17 cellular contexts compared by ENCODE assay signal in genomic region chr11:73175551-73176144, GRCh38. TPM values are rescaled to one million over a fixed set of nuclear protein-coding genes. Genes with fewer than 3 reads are reported as not detected.
DNase-seq lines count a peak whose midpoint lies in the region; ATAC-seq and TF ChIP-seq lines count a peak whose summit lies in the region.
"Had no signal": no experiment of that assay in that cellular context is flagged by ENCODE, and none has a peak within 500 bp of the region (broad histone marks: within the 10 kb centered on the region; RNA-seq: fewer than 3 reads in every experiment).

No MANE protein-coding gene starts in this region.

- H3K4me1 ChIP-seq in DOHH2 (ENCODE audit: control insufficient read depth, low read length) (peaks cover 67% of the 10 kb centered on the region), hepatocyte (ENCODE audit: insufficient read depth) (peaks cover 19% of the 10 kb centered on the region)
- H3K4me1 ChIP-seq: prostate gland had no signal

- H3K9me3 Mint-ChIP-seq in activated naive CD8-positive, alpha-beta T cell treated with anti-CD3 and anti-CD28 coated beads, Interleukin-2, amount 50 U/mL, for 24 hours, result no peaks in the 10 kb centered on the region
- H3K9me3 Mint-ChIP-seq: immature natural killer cell; T-helper 2 cell treated with Interferon-gamma antibody and Interleukin-4, amounts not matched to agents 5 μg/mL and 100 μg/mL, for 36 hours had no signal

- no peak for DNase-seq in activated naive CD8-positive, alpha-beta T cell treated with anti-CD3 and anti-CD28 coated beads, Interleukin-2, amount 50 U/mL, for 24 hours
- no peak for DNase-seq in hepatocyte (ENCODE audit: low spot score)
- DNase-seq in posterior vena cava (ENCODE audit: low spot score), result peak; percentile 19
- no peak for DNase-seq in T1000 (lab: John Stamatoyannopoulos, UW)
- no peak for DNase-seq in NCI-H2107 treated with DMSO at 0.1 percent for 48 hours (lab: John Stamatoyannopoulos, UW; ENCODE audit: unreplicated experiment)
- no peak for DNase-seq in activated CD4-positive, CD25-positive, alpha-beta regulatory T cell (lab: John Stamatoyannopoulos, UW)
- DNase-seq: activated CD4-positive, alpha-beta T cell treated with anti-CD3 and anti-CD28 coated beads for 48 hours; activated T-cell treated with anti-CD3 and anti-CD28 coated beads, Interleukin-2, amount 50 U/mL, for 48 hours; Calu3; immature natural killer cell; NCI-H2081 had no signal

- H3K27me3 ChIP-seq in DOHH2 (ENCODE audit: control insufficient read depth, low read length), result no peaks in the 10 kb centered on the region
- H3K27me3 ChIP-seq in hepatocyte, result no peaks in the 10 kb centered on the region
- H3K27me3 ChIP-seq: gastroesophageal sphincter, tibial nerve had no signal

- H3K27me3 Mint-ChIP-seq in activated naive CD8-positive, alpha-beta T cell treated with anti-CD3 and anti-CD28 coated beads, Interleukin-2, amount 50 U/mL, for 24 hours, result no peaks in the 10 kb centered on the region

- H3K79me2 ChIP-seq in DOHH2 (ENCODE audit: control insufficient read depth, low read length) (0 out of 2 replicates have a peak, but pooled peaks cover 5% of the 10 kb centered on the region), hepatocyte (no peaks in the 10 kb centered on the region)

- no peaks in the 10 kb centered on the region for H3K36me3 Mint-ChIP-seq in activated naive CD8-positive, alpha-beta T cell treated with anti-CD3 and anti-CD28 coated beads, Interleukin-2, amount 50 U/mL, for 24 hours (ENCODE audit: low read depth)
- H3K36me3 Mint-ChIP-seq: immature natural killer cell had no signal

- peak overlapping the region; percentile 46 for H3K27ac Mint-ChIP-seq in activated naive CD8-positive, alpha-beta T cell treated with anti-CD3 and anti-CD28 coated beads, Interleukin-2, amount 50 U/mL, for 24 hours

- no peak overlapping the region for H3K27ac ChIP-seq in DOHH2 (ENCODE audit: low read depth, low read length)
- H3K27ac ChIP-seq in hepatocyte, result peak overlapping the region; percentile 73
- H3K27ac ChIP-seq: prostate gland had no signal

- H3K4me1 Mint-ChIP-seq in activated naive CD8-positive, alpha-beta T cell treated with anti-CD3 and anti-CD28 coated beads, Interleukin-2, amount 50 U/mL, for 24 hours, result peaks cover 12% of the 10 kb centered on the region

- WGBS in hepatocyte (ENCODE audit: low lambda C conversion rate, missing lambda C conversion rate), result 76% methylated on average over 5 of the region's 5 CpGs

- ATAC-seq in activated naive CD8-positive, alpha-beta T cell treated with anti-CD3 and anti-CD28 coated beads, Interleukin-2, amount 50 U/mL, for 24 hours, result no peak
- ATAC-seq in GM18870 (IDR thresholded peaks at IDR 0.05; ENCODE audit: unreplicated experiment), result no peak
- ATAC-seq: gastroesophageal sphincter had no signal

- no peak overlapping the region for H3K4me3 Mint-ChIP-seq in activated naive CD8-positive, alpha-beta T cell treated with anti-CD3 and anti-CD28 coated beads, Interleukin-2, amount 50 U/mL, for 24 hours
- H3K4me3 Mint-ChIP-seq: immature natural killer cell; T-helper 2 cell treated with Interferon-gamma antibody and Interleukin-4, amounts not matched to agents 5 μg/mL and 100 μg/mL, for 36 hours had no signal

- intact Hi-C loops in posterior vena cava (cut with DNase I), result loop anchor here (2.0 to 10.0 kb wide), 3 partner anchors 345 to 451 kb away; no protein-coding TSS in a partner anchor

- no peak overlapping the region for H3K4me3 ChIP-seq in DOHH2 (ENCODE audit: low read length)
- H3K4me3 ChIP-seq in hepatocyte, result no peak overlapping the region
- H3K4me3 ChIP-seq: gastroesophageal sphincter, prostate gland, tibial nerve had no signal

- no peaks in the 10 kb centered on the region for H3K9me3 ChIP-seq in DOHH2 (ENCODE audit: control insufficient read depth, insufficient read depth, low read length)
- H3K9me3 ChIP-seq in hepatocyte (ENCODE audit: low read depth), result no peaks in the 10 kb centered on the region
- H3K9me3 ChIP-seq: gastroesophageal sphincter, prostate gland, tibial nerve had no signal

- no peaks in the 10 kb centered on the region for H3K36me3 ChIP-seq in DOHH2 (ENCODE audit: control insufficient read depth, low read length)
- H3K36me3 ChIP-seq in hepatocyte (replicated peaks; ENCODE audit: insufficient read depth, low read depth), result no peaks in the 10 kb centered on the region
- H3K36me3 ChIP-seq: gastroesophageal sphincter, prostate gland, tibial nerve had no signal

- no peak for TF ChIP-seq CTCF in DOHH2 (IDR thresholded peaks at IDR 0.05; ENCODE audit: low read depth, low read length, poor library complexity, severe bottlenecking)
- no peak for TF ChIP-seq CTCF in hepatocyte (IDR thresholded peaks at IDR 0.05; ENCODE audit: poor library complexity)

- H3K9me2 ChIP-seq in DOHH2 (replicated peaks; ENCODE audit: control insufficient read depth, low read length) (no peaks in the 10 kb centered on the region), hepatocyte (replicated peaks; ENCODE audit: insufficient read depth) (no peaks in the 10 kb centered on the region)

- H3K4me2 ChIP-seq in DOHH2 (ENCODE audit: low read length) (peak overlapping the region; percentile 33; the same call in 1 of the 2 replicates), hepatocyte (no peak overlapping the region)

- 0 out of 2 replicates have a peak, but pooled peaks cover 3% of the 10 kb centered on the region for H3F3A ChIP-seq in DOHH2 (ENCODE audit: control insufficient read depth, insufficient read depth)

- H4K20me1 ChIP-seq in DOHH2 (ENCODE audit: control insufficient read depth, insufficient read depth, low read depth, low read length), result no peaks in the 10 kb centered on the region
- no peaks in the 10 kb centered on the region for H4K20me1 ChIP-seq in hepatocyte (ENCODE audit: insufficient read depth, poor library complexity, severe bottlenecking)

- H2AFZ ChIP-seq in hepatocyte, result peak overlapping the region; percentile 9

RNA-seq across cellular contexts. Expression of gene FCHSD2, which starts 33.5 kb away (rescaled TPM):
- 13.1 and 14.2 TPM in 2 replicates for total RNA-seq in hepatocyte
- polyA plus RNA-seq in hepatocyte, result 9.1 and 11.0 TPM in 2 replicates
- total RNA-seq in posterior vena cava, result 10 to 100 TPM; 55.6 to 62.1 TPM

RNA-seq across cellular contexts. Expression of gene P2RY2, which starts 42.4 kb away (rescaled TPM):
- total RNA-seq in hepatocyte, result 6.3 and 6.7 TPM in 2 replicates
- 1.8 and 2.5 TPM in 2 replicates for polyA plus RNA-seq in hepatocyte
- total RNA-seq in posterior vena cava, result 1 to 10 TPM in 1 of 2 donors, under 1 TPM in 1; 0.74 to 3.1 TPM
